15 cellular contexts compared by ENCODE assay signal in the genomic region with DNA sequence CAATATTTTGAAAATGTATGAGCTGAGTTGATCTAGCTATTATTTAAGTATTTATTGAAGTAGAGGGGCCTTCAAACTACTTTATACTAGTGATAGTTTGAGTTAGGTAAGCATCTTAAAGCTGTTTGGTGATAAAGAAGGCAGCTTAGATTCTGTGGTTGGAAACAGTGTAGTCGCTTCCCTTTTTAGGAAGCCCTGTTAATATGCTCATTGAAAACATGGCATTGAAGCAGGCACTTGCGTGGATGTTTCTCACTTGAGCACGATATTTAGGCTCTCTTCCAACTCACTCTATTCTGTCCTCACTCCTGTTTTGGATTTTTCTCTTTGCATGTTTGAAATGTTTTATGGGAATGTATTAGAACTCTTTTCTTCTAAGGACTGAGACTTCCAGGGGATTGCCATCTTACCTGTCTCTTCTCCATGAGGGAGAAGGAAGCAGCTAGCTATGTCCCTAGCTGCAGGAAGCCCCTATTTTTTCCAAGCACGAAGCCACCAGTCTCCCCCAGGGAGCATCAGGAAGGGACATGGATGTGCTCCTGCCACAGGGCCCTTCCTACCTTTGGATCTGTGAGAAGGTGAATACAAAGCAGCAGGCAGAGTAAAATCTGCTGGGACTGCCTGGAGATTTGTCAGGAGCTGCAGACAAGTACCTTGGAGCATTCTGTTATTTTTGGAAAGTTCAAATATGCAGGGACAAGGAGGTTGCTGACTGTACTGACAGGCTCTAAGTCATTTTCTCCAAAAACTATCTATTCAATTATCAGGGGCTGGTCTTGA. TPM values are rescaled to one million over a fixed set of nuclear protein-coding genes. Genes with fewer than 3 reads are reported as not detected.
DNase-seq lines count a peak whose midpoint lies in the region; ATAC-seq and TF ChIP-seq lines count a peak whose summit lies in the region.
"Had no signal": no experiment of that assay in that cellular context is flagged by ENCODE, and none has a peak within 500 bp of the region (broad histone marks: within the 10 kb centered on the region; RNA-seq: fewer than 3 reads in every experiment).

No MANE protein-coding gene starts in this region.

- no peak overlapping the region for H3K56ac ChIP-seq in H9 (ENCODE audit: insufficient read length, low read depth, low read length)

- no peak overlapping the region for H3K27ac ChIP-seq in H9 (ENCODE audit: insufficient read length, low read depth, low read length)
- H3K27ac ChIP-seq in lung (ENCODE audit: low read depth in 1 of 2, low read length in 1 of 2), result peak overlapping the region; percentile 26 to 94
- H3K27ac ChIP-seq in thoracic aorta, result peak overlapping the region; percentile 88 to 91
- H3K27ac ChIP-seq: adrenal gland, C4-2B had no signal

- H3K9me3 ChIP-seq in H9 (ENCODE audit: control insufficient read depth, low read depth, low read length) (no peaks in the 10 kb centered on the region), lung (ENCODE audit: control insufficient read depth in 2 of 2, insufficient read depth in 1 of 2, low read length in 1 of 2) (no peaks in the 10 kb centered on the region), thoracic aorta (no peaks in the 10 kb centered on the region)
- H3K9me3 ChIP-seq: adrenal gland had no signal

- no peak overlapping the region for H2BK20ac ChIP-seq in H9 (ENCODE audit: low read depth, low read length, poor library complexity, severe bottlenecking)

- no peak for TF ChIP-seq CTCF in H9 (conservative IDR thresholded peaks at IDR 0.05)
- TF ChIP-seq CTCF in lung (IDR thresholded peaks at IDR 0.05; ENCODE audit: control extremely low read depth, extremely low read depth), result no peak
- TF ChIP-seq CTCF in thoracic aorta (IDR thresholded peaks at IDR 0.05), result no peak

- no peak overlapping the region for H2AFZ ChIP-seq in H9 (ENCODE audit: low read length)

- H3K4me2 ChIP-seq in H9 (ENCODE audit: insufficient read depth, insufficient read length, low read length), result no peak overlapping the region

- peaks cover 10 to 22% of the 10 kb centered on the region in 2 experiments for H3K4me1 Mint-ChIP-seq in H9

- no peak overlapping the region for H3K18ac ChIP-seq in H9 (ENCODE audit: insufficient read length, low read depth, low read length)

- no CpG with 5 or more reads among the region's 4 CpGs for WGBS in H9 (ENCODE audit: extremely low coverage, insufficient read length, low lambda C conversion rate)
- 20 to 42% methylated on average over 4 of the region's 4 CpGs for WGBS in lung, 2 donors

- DNase-seq in H9 (no peak), OCI-M1 (lab: John Stamatoyannopoulos, UW) (peak; percentile 80), lung (ENCODE audit: low spot score) (no peak), thoracic aorta (ENCODE audit: low spot score) (no peak), NCI-H1092 (lab: John Stamatoyannopoulos, UW) (no peak)
- DNase-seq in effector CD8-positive, alpha-beta T cell (lab: John Stamatoyannopoulos, UW), result no peak
- DNase-seq: activated CD4-positive, alpha-beta T cell treated with anti-CD3 and anti-CD28 coated beads, Interleukin-2, amount 50 U/mL, for 48 hours; adrenal gland; DND-41; NCI-H1436 treated with DMSO at 0.1 percent for 48 hours; NCI-H446 treated with DMSO at 0.1 percent for 48 hours had no signal

- H3K36me3 Mint-ChIP-seq in H9 (ENCODE audit: insufficient read depth in 1 of 3, low read depth in 3 of 3), result no peaks in the 10 kb centered on the region

- no peak overlapping the region for H2BK120ac ChIP-seq in H9 (ENCODE audit: low read depth, low read length, poor library complexity, severe bottlenecking)

- H3K27me3 ChIP-seq in H9 (ENCODE audit: insufficient read depth, low read length) (no peaks in the 10 kb centered on the region), lung (ENCODE audit: control insufficient read depth, insufficient read depth) (no peaks in the 10 kb centered on the region), thoracic aorta (replicated peaks; ENCODE audit: insufficient read depth) (no peaks in the 10 kb centered on the region)
- H3K27me3 ChIP-seq: adrenal gland had no signal

- no peak overlapping the region for H3K23ac ChIP-seq in H9 (ENCODE audit: insufficient read length, low read depth, low read length)

- H3K4me1 ChIP-seq in H9 (ENCODE audit: insufficient read depth, low read length), result peaks cover 2% of the 10 kb centered on the region; the same call in 1 of the 2 replicates
- peaks cover 0 to 9% of the 10 kb centered on the region in 2 donors for H3K4me1 ChIP-seq in lung (ENCODE audit: control insufficient read depth in 2 of 2, insufficient read depth in 2 of 2, low read length in 2 of 2)
- H3K4me1 ChIP-seq in thoracic aorta (ENCODE audit: control insufficient read depth in 1 of 2, low read depth in 2 of 2), result peaks cover 27 to 56% of the 10 kb centered on the region in 2 donors
- H3K4me1 ChIP-seq: adrenal gland had no signal

- H3K9me3 Mint-ChIP-seq in H9, result no peaks in the 10 kb centered on the region
- H3K9me3 Mint-ChIP-seq: IgD-negative memory B cell; T-helper 2 cell treated with Interferon-gamma antibody and Interleukin-4, amounts not matched to agents 5 μg/mL and 100 μg/mL, for 36 hours had no signal

- no peak overlapping the region for H3T11ph ChIP-seq in H9 (ENCODE audit: low read length)

- no peak overlapping the region for H4K91ac ChIP-seq in H9 (ENCODE audit: insufficient read length, low read depth, low read length)

- no peaks in the 10 kb centered on the region for H3K79me2 ChIP-seq in H9 (ENCODE audit: insufficient read depth, low read length)

- H3K36me3 ChIP-seq in lung (ENCODE audit: control insufficient read depth in 2 of 2, insufficient read depth in 2 of 2, low read length in 2 of 2) (no peaks in the 10 kb centered on the region), thoracic aorta (no peaks in the 10 kb centered on the region)
- H3K36me3 ChIP-seq: adrenal gland had no signal

- H2BK5ac ChIP-seq in H9 (ENCODE audit: insufficient read length, low read length), result no peak overlapping the region

- H2BK15ac ChIP-seq in H9 (ENCODE audit: low read depth, low read length), result no peak overlapping the region; the same call in 1 of the 2 replicates

- H3K14ac ChIP-seq in H9 (ENCODE audit: insufficient read depth, low read length), result no peak overlapping the region

- H4K8ac ChIP-seq in H9 (replicated peaks; ENCODE audit: insufficient read length, low read depth, low read length), result no peak overlapping the region

- no peak overlapping the region for H2AK5ac ChIP-seq in H9 (ENCODE audit: insufficient read length, low read length)

- H3K27ac Mint-ChIP-seq in H9, result peak overlapping the region in 1 of 3 experiments; percentile 46; a peak in 1 of 7 replicates
- H3K27ac Mint-ChIP-seq: IgD-negative memory B cell; T-helper 2 cell treated with Interferon-gamma antibody and Interleukin-4, amounts not matched to agents 5 μg/mL and 100 μg/mL, for 36 hours had no signal

- peak overlapping the region; percentile 51 for H2BK12ac ChIP-seq in H9 (ENCODE audit: insufficient read length, low read depth, low read length)

- no peaks in the 10 kb centered on the region for H3K23me2 ChIP-seq in H9 (ENCODE audit: insufficient read length, low read depth, low read length, poor library complexity, severe bottlenecking)

- ATAC-seq in lung (ENCODE audit: insufficient read depth, low FRiP score), result no peak
- no peak for ATAC-seq in thoracic aorta (ENCODE audit: insufficient number of reproducible peaks, low FRiP score, low read depth)
- no peak for ATAC-seq in activated CD4-positive, CD25-positive, alpha-beta regulatory T cell treated with anti-CD3 and anti-CD28 coated beads, Interleukin-2, amount 50 U/mL, for 24 hours

- H4K20me1 ChIP-seq in H9 (ENCODE audit: control insufficient read depth, insufficient read depth, insufficient read length), result no peaks in the 10 kb centered on the region

- H3K27me3 Mint-ChIP-seq in H9 (ENCODE audit: low read depth), result peaks cover 3% of the 10 kb centered on the region; the same call in 1 of the 2 replicates
- H3K27me3 Mint-ChIP-seq: IgD-negative memory B cell had no signal

- no peak overlapping the region for H3K4ac ChIP-seq in H9 (ENCODE audit: low read depth, low read length)

- no peak overlapping the region for H3K9ac ChIP-seq in H9 (ENCODE audit: extremely low read depth, insufficient read length, low read length)

- H3K79me1 ChIP-seq in H9 (ENCODE audit: insufficient read depth, low read depth, low read length, poor library complexity, severe bottlenecking), result no peaks in the 10 kb centered on the region

- no peak overlapping the region for H4K5ac ChIP-seq in H9 (ENCODE audit: insufficient read length, low read depth, low read length)

- H3K4me3 Mint-ChIP-seq in H9, result no peak overlapping the region
- H3K4me3 Mint-ChIP-seq: IgD-negative memory B cell; T-helper 2 cell treated with Interferon-gamma antibody and Interleukin-4, amounts not matched to agents 5 μg/mL and 100 μg/mL, for 36 hours had no signal

- no peak overlapping the region for H3K4me3 ChIP-seq in lung
- no peak overlapping the region for H3K4me3 ChIP-seq in thoracic aorta
- H3K4me3 ChIP-seq: adrenal gland had no signal

RNA-seq across cellular contexts. Expression of a gene that starts 22.0 kb away (rescaled TPM):
- 138 and 145 TPM in 2 replicates for total RNA-seq in H9 (2021)
- total RNA-seq in lung, result 10 to 100 TPM; 29.9 to 66.2 TPM
- 1 to 10 TPM; 3.8 to 9.6 TPM for polyA plus RNA-seq in lung
- 100 to 1,000 TPM in 1 of 2 donors, 10 to 100 TPM in 1; 69.0 to 130 TPM for total RNA-seq in thoracic aorta
